Comparison of ENCODE assay signal across 18 cellular contexts in genomic region chr2:26820932-26821331, GRCh38. TPM values are rescaled to one million over a fixed set of nuclear protein-coding genes. Genes with fewer than 3 reads are reported as not detected.
A peak's percentile ranks its signal among the peaks of the same experiment; 100 is the strongest.
DNase-seq lines count a peak whose midpoint lies in the region; ATAC-seq and TF ChIP-seq lines count a peak whose summit lies in the region.
"Had no signal": no experiment of that assay in that cellular context is flagged by ENCODE, and none has a peak within 500 bp of the region (broad histone marks: within the 10 kb centered on the region; RNA-seq: fewer than 3 reads in every experiment).

No MANE protein-coding gene starts in this region.

- H4K20me1 ChIP-seq in SK-N-SH (ENCODE audit: insufficient read depth), result no peaks in the 10 kb centered on the region
- H4K20me1 ChIP-seq: BLaER1 had no signal

- in situ Hi-C loops in transverse colon (cut with MboI; ENCODE audit: low pct_ligation_motif_present in 1 of 4, low pct_unique_long_range_greater_than_20kb in 1 of 4, low sequenced_read_pairs in 3 of 4), result no loop called here

- POLR2A ChIA-PET in SK-N-SH (lab: Yijun Ruan, JAX), result no interaction called here

- no peak overlapping the region for H3K27ac ChIP-seq in SK-N-SH (ENCODE audit: low read depth in 2 of 2, low read length in 1 of 2)
- no peak overlapping the region for H3K27ac ChIP-seq in esophagus muscularis mucosa (replicated peaks in 1 of 4)
- H3K27ac ChIP-seq in transverse colon, result no peak overlapping the region
- H3K27ac ChIP-seq in foreskin keratinocyte, result no peak overlapping the region
- H3K27ac ChIP-seq: 22Rv1, BLaER1 had no signal

- H3K4me3 ChIP-seq in SK-N-SH (ENCODE audit: low read depth in 2 of 2, low read length in 1 of 2) (no peak overlapping the region), esophagus muscularis mucosa (no peak overlapping the region), transverse colon (no peak overlapping the region)
- H3K4me3 ChIP-seq: BLaER1, GM23338 had no signal

- no peaks in the 10 kb centered on the region for H3K9me2 ChIP-seq in SK-N-SH

- no peak overlapping the region for H2AFZ ChIP-seq in SK-N-SH (ENCODE audit: low read depth)
- H2AFZ ChIP-seq: GM23338 had no signal

- H3K4me1 ChIP-seq in SK-N-SH (ENCODE audit: control insufficient read depth in 1 of 2, insufficient read depth in 2 of 2, low read depth in 1 of 2, low read length in 1 of 2), result no peaks in the 10 kb centered on the region; a peak in 1 of 4 replicates
- no peaks in the 10 kb centered on the region for H3K4me1 ChIP-seq in esophagus muscularis mucosa
- H3K4me1 ChIP-seq in transverse colon, result no peaks in the 10 kb centered on the region
- H3K4me1 ChIP-seq in foreskin keratinocyte, result no peaks in the 10 kb centered on the region
- H3K4me1 ChIP-seq: Caco-2 had no signal

- TF ChIP-seq POLR2A in esophagus muscularis mucosa (IDR thresholded peaks at IDR 0.05; ENCODE audit: low read depth) (no peak), transverse colon (IDR thresholded peaks at IDR 0.05) (no peak)

- H3K9ac ChIP-seq in SK-N-SH, result no peak overlapping the region
- H3K9ac ChIP-seq: BLaER1 had no signal

- no peak for TF ChIP-seq RAD21 in SK-N-SH (IDR thresholded peaks at IDR 0.05; ENCODE audit: low read length)

- H3K36me3 ChIP-seq in SK-N-SH (replicated peaks in 1 of 2; ENCODE audit: control insufficient read depth in 1 of 2, insufficient read depth in 2 of 2, low read length in 1 of 2) (no peaks in the 10 kb centered on the region), esophagus muscularis mucosa (no peaks in the 10 kb centered on the region), transverse colon (no peaks in the 10 kb centered on the region)
- H3K36me3 ChIP-seq: BLaER1 had no signal

- H3K4me2 ChIP-seq in SK-N-SH, result no peak overlapping the region
- H3K4me2 ChIP-seq: BLaER1, GM23338 had no signal

- TF ChIP-seq EP300 in SK-N-SH (IDR thresholded peaks at IDR 0.05; ENCODE audit: borderline replicate concordance in 1 of 2, low read depth in 1 of 2, low read length in 1 of 2), result no peak
- TF ChIP-seq EP300 in esophagus muscularis mucosa (IDR thresholded peaks at IDR 0.05), result no peak
- no peak for TF ChIP-seq EP300 in transverse colon (IDR thresholded peaks at IDR 0.05; ENCODE audit: low read depth)

- no peaks in the 10 kb centered on the region for H3K79me2 ChIP-seq in SK-N-SH (ENCODE audit: insufficient read depth)

- H3K9me3 ChIP-seq in SK-N-SH (no peaks in the 10 kb centered on the region), esophagus muscularis mucosa (no peaks in the 10 kb centered on the region), transverse colon (no peaks in the 10 kb centered on the region)
- H3K9me3 ChIP-seq: BLaER1, Caco-2 had no signal

- TF ChIP-seq CTCF in SK-N-SH (IDR thresholded peaks at IDR 0.05) (no peak), esophagus muscularis mucosa (IDR thresholded peaks at IDR 0.05) (no peak), transverse colon (IDR thresholded peaks at IDR 0.05) (no peak), foreskin keratinocyte (conservative IDR thresholded peaks at IDR 0.05) (no peak)

- WGBS in SK-N-SH (ENCODE audit: low lambda C conversion rate), result 71% methylated on average over 7 of the region's 7 CpGs
- WGBS in esophagus muscularis mucosa, result 87% methylated on average over 7 of the region's 7 CpGs
- WGBS in transverse colon (ENCODE audit: low coverage in 1 of 2), 2 donors, result 80 to 95% methylated on average over 5 to 7 of the region's 7 CpGs

- H3K27me3 ChIP-seq in SK-N-SH (ENCODE audit: insufficient read depth) (0 out of 2 replicates have a peak, but pooled peaks cover 5% of the 10 kb centered on the region), esophagus muscularis mucosa (peaks cover 0 to 29% (median 0%) of the 10 kb centered on the region in 4 donors), transverse colon (peaks cover 17% of the 10 kb centered on the region), foreskin keratinocyte (peaks cover 30% of the 10 kb centered on the region)
- H3K27me3 ChIP-seq: BLaER1 had no signal

- CTCF ChIA-PET in SK-N-SH (lab: Yijun Ruan, JAX), result interaction anchor here (1.0 to 3.3 kb wide), 3 partner anchors 25 to 215 kb away, joined by 3 to 18 read pairs (median 8); no protein-coding TSS in a partner anchor

- no peak for DNase-seq in SK-N-SH
- DNase-seq in HT1080 (ENCODE audit: low read depth), result peak; percentile 11
- DNase-seq in RPMI7951 (ENCODE audit: low read depth), result peak; percentile 43
- no peak for DNase-seq in esophagus muscularis mucosa (ENCODE audit: extremely low spot score)
- no peak for DNase-seq in transverse colon
- no peak for DNase-seq in foreskin keratinocyte
- DNase-seq: AML-193; Caco-2; CD8-positive, alpha-beta memory T cell; DND-41; GF-D8; H7; KBM-7 had no signal

- H3F3A ChIP-seq in SK-N-SH (replicated peaks; ENCODE audit: insufficient read depth), result no peaks in the 10 kb centered on the region

- intact Hi-C loops in esophagus muscularis mucosa (cut with DNase I) (no loop called here), transverse colon (cut with DNase I; ENCODE audit: low total_unique reads) (no loop called here)

- no peak for ATAC-seq in SK-N-SH treated with all-trans-retinoic acid at 6 μM for 48 hours
- no peak for ATAC-seq in GM21526 (IDR thresholded peaks at IDR 0.05; ENCODE audit: low FRiP score, unreplicated experiment)
- ATAC-seq in foreskin keratinocyte, result no peak
- ATAC-seq: GM23338 had no signal

TF ChIP-seq in SK-N-SH, 30 proteins besides CTCF, POLR2A, EP300 and RAD21:
- TF ChIP-seq, protein P1, sequence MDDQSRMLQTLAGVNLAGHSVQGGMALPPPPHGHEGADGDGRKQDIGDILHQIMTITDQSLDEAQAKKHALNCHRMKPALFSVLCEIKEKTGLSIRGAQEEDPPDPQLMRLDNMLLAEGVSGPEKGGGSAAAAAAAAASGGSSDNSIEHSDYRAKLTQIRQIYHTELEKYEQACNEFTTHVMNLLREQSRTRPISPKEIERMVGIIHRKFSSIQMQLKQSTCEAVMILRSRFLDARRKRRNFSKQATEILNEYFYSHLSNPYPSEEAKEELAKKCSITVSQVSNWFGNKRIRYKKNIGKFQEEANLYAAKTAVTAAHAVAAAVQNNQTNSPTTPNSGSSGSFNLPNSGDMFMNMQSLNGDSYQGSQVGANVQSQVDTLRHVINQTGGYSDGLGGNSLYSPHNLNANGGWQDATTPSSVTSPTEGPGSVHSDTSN (IDR thresholded peaks at IDR 0.05), result peak; percentile 40
- no peak for TF ChIP-seq MAX (IDR thresholded peaks at IDR 0.05; ENCODE audit: low read depth)

TF ChIP-seq in SK-N-SH treated with all-trans-retinoic acid at 6 μM for 48 hours, 23 proteins besides CTCF, POLR2A, EP300 and RAD21 (continues in another document):
- TF ChIP-seq ARNTL (CRISPR knock-in tag; IDR thresholded peaks at IDR 0.05; ENCODE audit: borderline replicate concordance, low read depth) (no peak), ESRRG (CRISPR knock-in tag; IDR thresholded peaks at IDR 0.05) (no peak), ZC3H10 (CRISPR knock-in tag; IDR thresholded peaks at IDR 0.05) (no peak), CSDC2 (CRISPR knock-in tag; IDR thresholded peaks at IDR 0.05) (no peak), TCF4 (CRISPR knock-in tag; IDR thresholded peaks at IDR 0.05; ENCODE audit: borderline replicate concordance) (no peak), TOX (CRISPR knock-in tag; IDR thresholded peaks at IDR 0.05; ENCODE audit: borderline replicate concordance) (no peak), ZNF565 (CRISPR knock-in tag; conservative IDR thresholded peaks at IDR 0.05; ENCODE audit: low read depth) (no peak)

RNA-seq across cellular contexts. Expression of gene DPYSL5, which starts 27.0 kb away (rescaled TPM):
- polyA plus RNA-seq in SK-N-SH (2012; rRNA removed) (0.79 and 1.8 TPM in 2 replicates), foreskin keratinocyte (not detected in 2 replicates)
- 1.0 and 2.8 TPM in 2 replicates for polyA plus RNA-seq in SK-N-SH (2012; cell fraction: cytosol; rRNA removed)
- polyA plus RNA-seq in SK-N-SH (2012; cell fraction: nucleus; rRNA removed), result 0.64 and 1.0 TPM in 2 replicates
- 0.11 and 0.23 TPM in 2 replicates for total RNA-seq in HT1080 (2014; rRNA removed; shearing (Covaris generic))
- not detected in 2 replicates for polyA plus RNA-seq in HT1080 (2015; cell fraction: cytosol; rRNA removed)
- polyA plus RNA-seq in HT1080 (2015; cell fraction: nucleus; rRNA removed), result not detected in 2 replicates
- not detected in 2 replicates for total RNA-seq in RPMI7951 (2014; rRNA removed; shearing (Covaris generic))
- total RNA-seq in esophagus muscularis mucosa (under 1 TPM; 0.13 to 0.50 (median 0.41) TPM), transverse colon (under 1 TPM in 1 of 4 donors, not detected in 3; 0.32 TPM), foreskin keratinocyte (not detected in 2 replicates)
- total RNA-seq: CD8-positive, alpha-beta memory T cell had no signal
- polyA plus RNA-seq: CD8-positive, alpha-beta memory T cell had no signal

RNA-seq across cellular contexts. Expression of gene CENPA, which starts 35.1 kb away (rescaled TPM):
- 17.0 and 19.5 TPM in 2 replicates for polyA plus RNA-seq in SK-N-SH (2012; rRNA removed)
- polyA plus RNA-seq in SK-N-SH (2012; cell fraction: cytosol; rRNA removed), result 15.4 and 19.7 TPM in 2 replicates
- 8.0 and 9.4 TPM in 2 replicates for polyA plus RNA-seq in SK-N-SH (2012; cell fraction: nucleus; rRNA removed)
- 29.3 and 42.8 TPM in 2 replicates for total RNA-seq in HT1080 (2014; rRNA removed; shearing (Covaris generic))
- polyA plus RNA-seq in HT1080 (2015; cell fraction: cytosol; rRNA removed), result 33.3 and 37.8 TPM in 2 replicates
- 19.5 and 23.0 TPM in 2 replicates for polyA plus RNA-seq in HT1080 (2015; cell fraction: nucleus; rRNA removed)
- total RNA-seq in RPMI7951 (2014; rRNA removed; shearing (Covaris generic)), result 67.8 and 82.6 TPM in 2 replicates
- total RNA-seq in esophagus muscularis mucosa, result under 1 TPM in 1 of 4 donors, not detected in 3; 0.34 TPM
- total RNA-seq in transverse colon, result 10 to 100 TPM in 1 of 4 donors, 1 to 10 TPM in 1, not detected in 2; 1.1 to 14.9 TPM
- total RNA-seq in foreskin keratinocyte, result 30.8 and 39.0 TPM in 2 replicates
- polyA plus RNA-seq in foreskin keratinocyte, result 28.2 and 37.2 TPM in 2 replicates

RNA-seq across cellular contexts. Expression of gene SLC35F6, which starts 56.8 kb away (rescaled TPM):
- polyA plus RNA-seq in SK-N-SH (2012; rRNA removed) (15.9 and 16.0 TPM in 2 replicates), foreskin keratinocyte (26.7 and 28.5 TPM in 2 replicates)
- polyA plus RNA-seq in SK-N-SH (2012; cell fraction: cytosol; rRNA removed), result 8.3 and 12.6 TPM in 2 replicates
- polyA plus RNA-seq in SK-N-SH (2012; cell fraction: nucleus; rRNA removed), result 10.6 and 12.1 TPM in 2 replicates
- 19.3 and 24.7 TPM in 2 replicates for total RNA-seq in HT1080 (2014; rRNA removed; shearing (Covaris generic))
- 23.2 and 23.9 TPM in 2 replicates for polyA plus RNA-seq in HT1080 (2015; cell fraction: cytosol; rRNA removed)
- 15.6 and 18.1 TPM in 2 replicates for polyA plus RNA-seq in HT1080 (2015; cell fraction: nucleus; rRNA removed)
- total RNA-seq in RPMI7951 (2014; rRNA removed; shearing (Covaris generic)), result 25.6 and 28.5 TPM in 2 replicates
- total RNA-seq in esophagus muscularis mucosa (10 to 100 TPM; 31.6 to 50.7 (median 41.3) TPM), transverse colon (10 to 100 TPM; 23.3 to 36.3 (median 33.3) TPM), foreskin keratinocyte (47.3 and 53.8 TPM in 2 replicates)

Comparison
In these comparisons a context has a peak if more than half of its experiments do, and no peak if none do; other contexts are left out.
1. DNase-seq: peak in HT1080 (single experiment) and RPMI7951 (single experiment); none in SK-N-SH (single experiment), esophagus muscularis mucosa (single experiment), transverse colon (single experiment) and foreskin keratinocyte (0 of 2).